34 cellular contexts compared by ENCODE assay signal in genomic region chr2:197779261-197779660, GRCh38. TPM values are rescaled to one million over a fixed set of nuclear protein-coding genes. Genes with fewer than 3 reads are reported as not detected.
"Had no signal": no experiment of that assay in that cellular context is flagged by ENCODE, and none has a peak within 500 bp of the region (broad histone marks: within the 10 kb centered on the region; RNA-seq: fewer than 3 reads in every experiment).

No MANE protein-coding gene starts in this region.

- H3K9me3 ChIP-seq: adrenal gland had no signal

- H3K36me3 ChIP-seq: adrenal gland, cardiac muscle cell had no signal

- H3K4me3 ChIP-seq: adrenal gland, cardiac muscle cell had no signal

- DNase-seq: activated B cell treated with CpG ODN at 0.5 μM for 24 hours; activated CD4-positive, alpha-beta memory T cell treated with anti-CD3 and anti-CD28 coated beads for 36 hours; activated CD4-positive, alpha-beta T cell treated with anti-CD3 and anti-CD28 coated beads for 4 hours; activated CD4-positive, alpha-beta T cell treated with anti-CD3 and anti-CD28 coated beads, Interleukin-2, amount 10 ng/mL, durations not matched to agents 24 days and 14 days; activated CD4-positive, alpha-beta T cell treated with anti-CD3 and anti-CD28 coated beads, Interleukin-2, amount 50 U/mL, for 1 hour; activated CD4-positive, alpha-beta T cell treated with anti-CD3 and anti-CD28 coated beads, Interleukin-2, amount 50 U/mL, for 4 hours; activated CD4-positive, CD25-positive, alpha-beta regulatory T cell treated with anti-CD3 and anti-CD28 coated beads, Interleukin-2, amount 50 U/mL, for 72 hours; activated CD8-positive, alpha-beta memory T cell treated with anti-CD3 and anti-CD28 coated beads, Interleukin-2, amount 50 U/mL, for 4 hours; activated CD8-positive, alpha-beta T cell treated with anti-CD3 and anti-CD28 coated beads for 36 hours; activated effector memory CD4-positive, alpha-beta T cell treated with anti-CD3 and anti-CD28 coated beads, Interleukin-2, amount 50 U/mL, for 16 hours; activated gamma-delta T cell treated with Interleukin-2 at 50 U/mL for 16 hours; activated naive CD4-positive, alpha-beta T cell; activated naive CD4-positive, alpha-beta T cell treated with anti-CD3 and anti-CD28 coated beads for 36 hours; activated naive CD4-positive, alpha-beta T cell treated with anti-CD3 and anti-CD28 coated beads, Interleukin-2, amount 50 U/mL, for 16 hours; activated naive CD8-positive, alpha-beta T cell treated with anti-CD3 and anti-CD28 coated beads for 36 hours; activated T-cell treated with anti-CD3 and anti-CD28 coated beads for 4 hours; activated T-cell treated with anti-CD3 and anti-CD28 coated beads, Interleukin-2, amount 50 U/mL, for 1 hour; activated T-cell treated with anti-CD3 and anti-CD28 coated beads, Interleukin-2, amount 50 U/mL, for 4 hours; activated T-cell treated with anti-CD3 and anti-CD28 coated beads, Interleukin-2, amount 50 U/mL, for 72 hours; adrenal gland; amniotic stem cell; aorta; caudate nucleus; T-helper 1 cell; T-helper 2 cell; T-helper 9 cell had no signal

- H3K4me1 ChIP-seq: adrenal gland had no signal

- H3K27ac ChIP-seq: adrenal gland, cardiac muscle cell, VCaP had no signal

- ATAC-seq: activated CD8-positive, alpha-beta T cell treated with anti-CD3 and anti-CD28 coated beads for 36 hours; activated T-cell treated with anti-CD3 and anti-CD28 coated beads, Interleukin-2, amount 50 U/mL, for 4 hours; activated T-cell treated with anti-CD3 and anti-CD28 coated beads, Interleukin-2, amount 50 U/mL, for 72 hours; activated T-helper 17 cell treated with anti-CD3 and anti-CD28 coated beads, Interleukin-2, amount 50 U/mL, for 72 hours had no signal

- H3K27me3 ChIP-seq: adrenal gland had no signal

RNA-seq across cellular contexts. Expression of gene BOLL, which starts 5.9 kb away (rescaled TPM):
- total RNA-seq: activated B cell treated with CpG ODN at 0.5 μM for 24 hours; activated CD4-positive, alpha-beta memory T cell treated with anti-CD3 and anti-CD28 coated beads for 36 hours; activated CD4-positive, alpha-beta T cell treated with anti-CD3 and anti-CD28 coated beads, Interleukin-2, amount 10 ng/mL, durations not matched to agents 24 days and 14 days; activated CD8-positive, alpha-beta memory T cell treated with anti-CD3 and anti-CD28 coated beads for 36 hours; activated CD8-positive, alpha-beta T cell treated with anti-CD3 and anti-CD28 coated beads for 36 hours; activated naive CD4-positive, alpha-beta T cell treated with anti-CD3 and anti-CD28 coated beads, Interleukin-2, amount 50 U/mL, for 72 hours; activated naive CD8-positive, alpha-beta T cell treated with anti-CD3 and anti-CD28 coated beads for 36 hours; activated T-cell treated with anti-CD3 and anti-CD28 coated beads, Interleukin-2, amount 50 U/mL, for 4 hours; activated T-helper 1 cell treated with anti-CD3 and anti-CD28 coated beads, Interleukin-12 subunit alpha, Interleukin-12 subunit beta, Interleukin-2, Interleukin-4 antibody, amounts not matched to agents 30 ng/mL and 10 ng/mL and 1 ng/mL, durations not matched to agents 14 hours and 24 hours and 36 hours; activated T-helper 17 cell treated with anti-CD3 and anti-CD28 coated beads, Interleukin-2, amount 50 U/mL, for 72 hours; adrenal gland; aorta; bronchial epithelial cell; cardiac muscle cell; cerebellum had no signal
- polyA plus RNA-seq: adrenal gland, aorta had no signal

RNA-seq across cellular contexts. Expression of gene PLCL1, which starts 25.1 kb away (rescaled TPM):
- total RNA-seq: bronchial epithelial cell had no signal
